In genomic region chr9:132412089-132412488, GRCh38 we compare ENCODE assay signal across 8 cellular contexts. TPM values are rescaled to one million over a fixed set of nuclear protein-coding genes. Genes with fewer than 3 reads are reported as not detected.
DNase-seq lines count a peak whose midpoint lies in the region; ATAC-seq and TF ChIP-seq lines count a peak whose summit lies in the region.

No MANE protein-coding gene starts in this region.

- H3K27ac ChIP-seq in adrenal gland (no peak overlapping the region), mesenchymal stem cell (ENCODE audit: low read length, poor library complexity, severe bottlenecking) (no peak overlapping the region)

- H3K9ac ChIP-seq in mesenchymal stem cell (ENCODE audit: low read length): no peak overlapping the region

- no peak overlapping the region for H3K23ac ChIP-seq in mesenchymal stem cell (ENCODE audit: low read length in 2 of 2)

- H3K9me3 Mint-ChIP-seq in activated CD4-positive, alpha-beta T cell treated with anti-CD3 and anti-CD28 coated beads for 36 hours (ENCODE audit: low read depth): no peaks in the 10 kb centered on the region

- H3K4ac ChIP-seq in mesenchymal stem cell (ENCODE audit: low read depth in 1 of 2, low read length in 2 of 2): no peak overlapping the region

- H3K4me3 ChIP-seq in NB4 (ENCODE audit: low read depth, low read length) (no peak overlapping the region), adrenal gland (no peak overlapping the region), mesenchymal stem cell (ENCODE audit: insufficient read depth in 1 of 2, low read depth in 1 of 2, low read length in 2 of 2) (no peak overlapping the region)

- intact Hi-C loops in activated CD4-positive, alpha-beta T cell treated with anti-CD3 and anti-CD28 coated beads for 36 hours (cut with DNase I, micrococcal nuclease): loop anchor here (5.0 to 10.0 kb wide), 4 partner anchors 95 to 563 kb away; partner anchors contain the start of gene GFI1B (in 1 of the 2)
- intact Hi-C loops in adrenal gland (cut with DNase I): loop anchor here (5.0 to 10.0 kb wide), 2 partner anchors 160 to 163 kb away; no protein-coding TSS in a partner anchor

- 5 to 24% (median 9%) methylated on average over 6 to 8 of the region's 8 CpGs for WGBS in adrenal gland, 4 donors
- WGBS in mesenchymal stem cell: 8% methylated on average over 5 of the region's 8 CpGs

- H3K4me1 Mint-ChIP-seq in activated CD4-positive, alpha-beta T cell treated with anti-CD3 and anti-CD28 coated beads for 36 hours: peaks cover 25% of the 10 kb centered on the region

- H2BK15ac ChIP-seq in mesenchymal stem cell (ENCODE audit: low read depth, poor library complexity, severe bottlenecking): no peak overlapping the region

- no peak overlapping the region for H2BK12ac ChIP-seq in mesenchymal stem cell (ENCODE audit: low read length in 2 of 2)

- no peaks in the 10 kb centered on the region for H3K36me3 ChIP-seq in adrenal gland (replicated peaks in 1 of 2)
- H3K36me3 ChIP-seq in mesenchymal stem cell (ENCODE audit: control insufficient read depth in 1 of 2, insufficient read depth in 2 of 2, low read depth in 1 of 2, low read length in 2 of 2): no peaks in the 10 kb centered on the region

- H3K27me3 ChIP-seq in adrenal gland (peaks cover 50% of the 10 kb centered on the region), mesenchymal stem cell (ENCODE audit: control insufficient read depth in 1 of 2, insufficient read depth in 1 of 2, low read length in 2 of 2) (peaks cover 62 to 68% of the 10 kb centered on the region in 2 experiments)

- H3K9me3 ChIP-seq in adrenal gland (replicated peaks in 1 of 3) (no peaks in the 10 kb centered on the region), mesenchymal stem cell (ENCODE audit: control insufficient read depth, low read length) (no peaks in the 10 kb centered on the region)

- H4K8ac ChIP-seq in mesenchymal stem cell (ENCODE audit: low read length): no peak overlapping the region

- no peak overlapping the region for H3K4me3 Mint-ChIP-seq in activated CD4-positive, alpha-beta T cell treated with anti-CD3 and anti-CD28 coated beads for 36 hours

- no peak overlapping the region for H2BK5ac ChIP-seq in mesenchymal stem cell (ENCODE audit: low read depth, low read length, poor library complexity, severe bottlenecking)

- no peaks in the 10 kb centered on the region for H3K36me3 Mint-ChIP-seq in activated CD4-positive, alpha-beta T cell treated with anti-CD3 and anti-CD28 coated beads for 36 hours (ENCODE audit: low read depth)

- H2AK5ac ChIP-seq in mesenchymal stem cell (ENCODE audit: low read length, severe bottlenecking): no peak overlapping the region

- H4K91ac ChIP-seq in mesenchymal stem cell (ENCODE audit: low read length): no peak overlapping the region

- no peak overlapping the region for H2BK120ac ChIP-seq in mesenchymal stem cell (ENCODE audit: low read depth, low read length)

- peaks cover 40% of the 10 kb centered on the region for H3K27me3 Mint-ChIP-seq in activated CD4-positive, alpha-beta T cell treated with anti-CD3 and anti-CD28 coated beads for 36 hours

- CTCF ChIA-PET in activated CD4-positive, alpha-beta T cell treated with anti-CD3 and anti-CD28 coated beads for 36 hours (lab: Charles Lee): interaction anchor here (0.7 to 1.7 kb wide), 16 partner anchors 40 to 1627 kb away, joined by 3 to 5 read pairs (median 4); no protein-coding TSS in a partner anchor

- peak; percentile 51 for DNase-seq in activated CD4-positive, alpha-beta T cell treated with anti-CD3 and anti-CD28 coated beads for 36 hours
- DNase-seq in activated CD4-positive, alpha-beta T cell treated with anti-CD3 and anti-CD28 coated beads, Interleukin-2, amount 50 U/mL, for 4 hours: no peak
- DNase-seq in NB4 (ENCODE audit: low read depth) (peak; percentile 42), adrenal gland (no peak), mesenchymal stem cell (peak; percentile 35), HCEC 1CT (no peak)

- ATAC-seq in activated CD4-positive, alpha-beta T cell treated with anti-CD3 and anti-CD28 coated beads for 36 hours: peak; percentile 27
- no peak for ATAC-seq in HG03432 (IDR thresholded peaks at IDR 0.05; ENCODE audit: unreplicated experiment)
- no peak for ATAC-seq in HG03354 (IDR thresholded peaks at IDR 0.05; ENCODE audit: poor library complexity, severe bottlenecking, unreplicated experiment)

- H2AFZ ChIP-seq in mesenchymal stem cell (ENCODE audit: low read depth, low read length): no peak overlapping the region

- no peaks in the 10 kb centered on the region for H3K79me1 ChIP-seq in mesenchymal stem cell (replicated peaks; ENCODE audit: low read length, poor library complexity, severe bottlenecking)

- no peak overlapping the region for H3K14ac ChIP-seq in mesenchymal stem cell (ENCODE audit: low read length in 2 of 2)

- POLR2A ChIA-PET in activated CD4-positive, alpha-beta T cell treated with anti-CD3 and anti-CD28 coated beads for 36 hours (lab: Charles Lee): no interaction called here

- H3K18ac ChIP-seq in mesenchymal stem cell (ENCODE audit: low read depth in 1 of 2, low read length in 2 of 2): no peak overlapping the region

- H3K27ac Mint-ChIP-seq in activated CD4-positive, alpha-beta T cell treated with anti-CD3 and anti-CD28 coated beads for 36 hours: no peak overlapping the region

- H3K4me2 ChIP-seq in mesenchymal stem cell (ENCODE audit: low read length, poor library complexity, severe bottlenecking): no peak overlapping the region

- H3K4me1 ChIP-seq in adrenal gland (replicated peaks in 1 of 2) (peaks cover 0 to 21% of the 10 kb centered on the region in 2 donors), mesenchymal stem cell (ENCODE audit: control insufficient read depth, insufficient read depth, low read depth, low read length) (peaks cover 16% of the 10 kb centered on the region)

- TF ChIP-seq POLR2A in NB4 (IDR thresholded peaks at IDR 0.05; ENCODE audit: extremely low read depth, insufficient read length) (no peak), adrenal gland (IDR thresholded peaks at IDR 0.05) (no peak)

- TF ChIP-seq CTCF in NB4 (IDR thresholded peaks at IDR 0.05; ENCODE audit: low read depth, low read length): peak; percentile 56
- TF ChIP-seq CTCF in adrenal gland (IDR thresholded peaks at IDR 0.05): peak in 5 of 6 experiments; percentile 9 to 48 (median 31)

RNA-seq across cellular contexts. Expression of gene CFAP77, which starts 2.1 kb away (rescaled TPM):
- total RNA-seq in activated CD4-positive, alpha-beta T cell treated with anti-CD3 and anti-CD28 coated beads for 36 hours: not detected
- total RNA-seq in adrenal gland: not detected
- polyA plus RNA-seq in adrenal gland: not detected
- polyA plus RNA-seq in mesenchymal stem cell (2013, experiment 1 of 2): 0.08 TPM
- 0.11 TPM for polyA plus RNA-seq in mesenchymal stem cell (2013, experiment 2 of 2)

RNA-seq across cellular contexts. Expression of gene TTF1, which starts 5.4 kb away (rescaled TPM):
- 10 to 100 TPM; 31.9 to 33.4 TPM for total RNA-seq in activated CD4-positive, alpha-beta T cell treated with anti-CD3 and anti-CD28 coated beads for 36 hours
- total RNA-seq in adrenal gland: 10 to 100 TPM in 3 of 8 donors, 1 to 10 TPM in 5; 6.9 to 11.4 (median 8.4) TPM
- 10 to 100 TPM in 2 of 3 donors, 1 to 10 TPM in 1; 10.0 to 18.7 (median 11.8) TPM for polyA plus RNA-seq in adrenal gland
- 9.4 TPM for polyA plus RNA-seq in mesenchymal stem cell (2013, experiment 1 of 2)
- polyA plus RNA-seq in mesenchymal stem cell (2013, experiment 2 of 2): 9.9 TPM

RNA-seq across cellular contexts. Expression of gene SETX, which starts 57.3 kb away (rescaled TPM):
- total RNA-seq in activated CD4-positive, alpha-beta T cell treated with anti-CD3 and anti-CD28 coated beads for 36 hours: 10 to 100 TPM; 37.5 to 38.1 TPM
- 10 to 100 TPM; 36.5 to 71.7 (median 43.7) TPM for total RNA-seq in adrenal gland
- polyA plus RNA-seq in adrenal gland: 10 to 100 TPM; 20.3 to 34.3 (median 23.0) TPM
- polyA plus RNA-seq in mesenchymal stem cell (2013, experiment 1 of 2): 19.3 TPM
- 18.5 TPM for polyA plus RNA-seq in mesenchymal stem cell (2013, experiment 2 of 2)

Comparison
In these comparisons a context has a peak if more than half of its experiments do, and no peak if none do; other contexts are left out.
1. DNase-seq: peak in activated CD4-positive, alpha-beta T cell treated with anti-CD3 and anti-CD28 coated beads for 36 hours (single experiment), NB4 (single experiment) and mesenchymal stem cell (single experiment); none in activated CD4-positive, alpha-beta T cell treated with anti-CD3 and anti-CD28 coated beads, Interleukin-2, amount 50 U/mL, for 4 hours (0 of 2), adrenal gland (0 of 7) and HCEC 1CT (single experiment).